ENCODE assay signal across 19 cellular contexts in genomic region chr2:217553202-217553601, GRCh38.
"Had no signal": no experiment of that assay in that cellular context is flagged by ENCODE, and none has a peak within 500 bp of the region (broad histone marks: within the 10 kb centered on the region; RNA-seq: fewer than 3 reads in every experiment).

No MANE protein-coding gene starts in this region.

- H3K27ac ChIP-seq: left ventricle myocardium inferior, spleen, WERI-Rb-1 had no signal

- ATAC-seq: activated CD8-positive, alpha-beta T cell treated with anti-CD3 and anti-CD28 coated beads, Interleukin-2, amount 10 ng/mL, durations not matched to agents 7 days and 5 days; mucosa of descending colon had no signal

- H3K4me3 ChIP-seq: left ventricle myocardium inferior, mucosa of descending colon, spleen had no signal

- H3K27me3 ChIP-seq: spleen had no signal

- DNase-seq: activated CD4-positive, alpha-beta T cell treated with anti-CD3 and anti-CD28 coated beads, Interleukin-2, amount 10 ng/mL, durations not matched to agents 7 days and 5 days; activated CD4-positive, CD25-positive, alpha-beta regulatory T cell treated with anti-CD3 and anti-CD28 coated beads, Interleukin-2, amount 50 U/mL, for 72 hours; activated CD8-positive, alpha-beta T cell treated with anti-CD3 and anti-CD28 coated beads, Interleukin-2, amount 10 ng/mL, durations not matched to agents 7 days and 5 days; amniotic stem cell; cortex of kidney; foreskin fibroblast; immature natural killer cell; kidney glomerular epithelial cell; left ventricle myocardium inferior; mammary epithelial cell; mucosa of descending colon; naive B cell; occipital lobe; retina; spleen; stimulated activated CD4-positive, alpha-beta T cell treated with anti-CD3 and anti-CD28 coated beads, Interleukin-4, amount 100 ng/mL, for 1 hour; stimulated activated naive CD4-positive, alpha-beta T cell treated with Interleukin-2 at 50 U/mL for 16 hours; T-helper 1 cell; WERI-Rb-1 had no signal

- H3K9me3 ChIP-seq: left ventricle myocardium inferior, mucosa of descending colon, spleen had no signal

- H3K36me3 ChIP-seq: left ventricle myocardium inferior, spleen, WERI-Rb-1 had no signal

- H3K4me1 ChIP-seq: spleen had no signal
